ENCODE assay signal across 8 cellular contexts in genomic region chr9:66153021-66153725, GRCh38.
DNase-seq lines count a peak whose midpoint lies in the region; ATAC-seq and TF ChIP-seq lines count a peak whose summit lies in the region.
"Not testable (repeated sequence)": the region's sequence is repeated elsewhere in the genome, so short reads cannot be mapped to it uniquely, and the experiment has no call there.

No MANE protein-coding gene starts in this region.

- not testable (repeated sequence) for H3K27ac Mint-ChIP-seq in CD8-positive, alpha-beta memory T cell

- not testable (repeated sequence) for H3K36me3 ChIP-seq in CD8-positive, alpha-beta memory T cell (ENCODE audit: insufficient read depth, low read length); Panc1 (ENCODE audit: control insufficient read depth, insufficient read depth, low read length); mucosa of descending colon (ENCODE audit: low read depth)

- POLR2A ChIA-PET in CD8-positive, alpha-beta memory T cell (lab: Charles Lee); Panc1 (lab: Charles Lee): not testable (repeated sequence)

- CTCF ChIA-PET in CD8-positive, alpha-beta memory T cell (lab: Charles Lee); Panc1 (lab: Charles Lee): not testable (repeated sequence)

- H3K4me3 ChIP-seq in CD8-positive, alpha-beta memory T cell (ENCODE audit: low read length); mucosa of descending colon: not testable (repeated sequence)
- H3K4me3 ChIP-seq in Panc1 (ENCODE audit: low read depth in 2 of 2, low read length in 2 of 2), result peak overlapping the region; percentile 25 to 44

- not testable (repeated sequence) for BruUV-seq in Panc1 (replicated peaks; lab: Mats Ljungman, UMichigan)

- H3K4me1 Mint-ChIP-seq in CD8-positive, alpha-beta memory T cell, result not testable (repeated sequence)

- peak; percentile 35 for TF ChIP-seq CTCF in Panc1 (IDR thresholded peaks at IDR 0.05)
- TF ChIP-seq CTCF in mucosa of descending colon (IDR thresholded peaks at IDR 0.05), result not testable (repeated sequence)

- not testable (repeated sequence) for H3K9me3 ChIP-seq in CD8-positive, alpha-beta memory T cell (ENCODE audit: low read length); Panc1 (ENCODE audit: control insufficient read depth, insufficient read depth, low read depth, low read length); mucosa of descending colon

- H3K27ac ChIP-seq in CD8-positive, alpha-beta memory T cell (ENCODE audit: low read depth, low read length); Panc1 (ENCODE audit: low read length): not testable (repeated sequence)

- in situ Hi-C loops in Panc1 (cut with HindIII; ENCODE audit: low pct_unique_long_range_greater_than_20kb, low sequenced_read_pairs), result not testable (repeated sequence)

- peak in 3 of 5 donors; percentile 13 to 47 (median 21) for DNase-seq in CD8-positive, alpha-beta memory T cell
- not testable (repeated sequence) for DNase-seq in Panc1 (ENCODE audit: low read depth, low spot score)
- DNase-seq in activated T-helper 9 cell treated with anti-CD3 and anti-CD28 coated beads, Interleukin-2, amount 50 U/mL, for 16 hours (ENCODE audit: low read depth), result peak; percentile 9
- DNase-seq in fibroblast of gingiva (ENCODE audit: low read depth) (peak; percentile 36), mucosa of descending colon (peak; percentile 62 to 76 (median 65))
- peak in 2 of 3 experiments; percentile 3 to 17 for DNase-seq in stimulated activated CD4-positive, alpha-beta T cell treated with anti-CD3 and anti-CD28 coated beads, TNF-alpha, amount 100 ng/mL, for 4 hours (ENCODE audit: low read depth in 3 of 3)

- not testable (repeated sequence) for H3K9me3 Mint-ChIP-seq in CD8-positive, alpha-beta memory T cell

- peak overlapping the region in 1 of 7 donors; percentile 44 for H3K4me3 Mint-ChIP-seq in CD8-positive, alpha-beta memory T cell

- not testable (repeated sequence) for H3K4me1 ChIP-seq in CD8-positive, alpha-beta memory T cell (ENCODE audit: insufficient read depth, low read length); Panc1 (ENCODE audit: control insufficient read depth, insufficient read depth, low read length); mucosa of descending colon (ENCODE audit: low read depth)

- H3K27me3 ChIP-seq in CD8-positive, alpha-beta memory T cell (ENCODE audit: insufficient read depth, low read length, poor library complexity, severe bottlenecking); Panc1 (ENCODE audit: control insufficient read depth, insufficient read depth, low read length): not testable (repeated sequence)

- H3K27me3 Mint-ChIP-seq in CD8-positive, alpha-beta memory T cell, result not testable (repeated sequence)

- H3K36me3 Mint-ChIP-seq in CD8-positive, alpha-beta memory T cell, result not testable (repeated sequence)

- peak; percentile 100 for ATAC-seq in GM19463 (IDR thresholded peaks at IDR 0.05; ENCODE audit: unreplicated experiment)
- peak; percentile 100 for ATAC-seq in HG03064 (IDR thresholded peaks at IDR 0.05; ENCODE audit: low read depth, unreplicated experiment)
- ATAC-seq in Panc1, result peak; percentile 100
- peak; percentile 100 for ATAC-seq in mucosa of descending colon

- intact Hi-C loops in Panc1 (cut with micrococcal nuclease; ENCODE audit: unreplicated experiment); mucosa of descending colon (cut with DNase I, micrococcal nuclease): not testable (repeated sequence)
